7 cellular contexts compared by ENCODE assay signal in genomic region chr3:136292500-136292899, GRCh38.
"Had no signal": no experiment of that assay in that cellular context is flagged by ENCODE, and none has a peak within 500 bp of the region (broad histone marks: within the 10 kb centered on the region; RNA-seq: fewer than 3 reads in every experiment).

No MANE protein-coding gene starts in this region.

- H3K4me3 Mint-ChIP-seq: GM23338, H9, IgD-negative memory B cell had no signal

- H3K27ac Mint-ChIP-seq: GM23338, H9, IgD-negative memory B cell had no signal

- FAIRE-seq: H1, H54 had no signal

- DNase-seq: H9, HCEC 1CT, KBM-7 had no signal

- H3K27me3 Mint-ChIP-seq: IgD-negative memory B cell had no signal

- H3K4me2 ChIP-seq: GM23338 had no signal

- ATAC-seq: GM23338 had no signal

- H3K9me3 Mint-ChIP-seq: GM23338, H9 had no signal

- H2AFZ ChIP-seq: GM23338 had no signal

- H3K4me3 ChIP-seq: GM23338 had no signal
